ENCODE assay signal across 2 cellular contexts in the genomic region with DNA sequence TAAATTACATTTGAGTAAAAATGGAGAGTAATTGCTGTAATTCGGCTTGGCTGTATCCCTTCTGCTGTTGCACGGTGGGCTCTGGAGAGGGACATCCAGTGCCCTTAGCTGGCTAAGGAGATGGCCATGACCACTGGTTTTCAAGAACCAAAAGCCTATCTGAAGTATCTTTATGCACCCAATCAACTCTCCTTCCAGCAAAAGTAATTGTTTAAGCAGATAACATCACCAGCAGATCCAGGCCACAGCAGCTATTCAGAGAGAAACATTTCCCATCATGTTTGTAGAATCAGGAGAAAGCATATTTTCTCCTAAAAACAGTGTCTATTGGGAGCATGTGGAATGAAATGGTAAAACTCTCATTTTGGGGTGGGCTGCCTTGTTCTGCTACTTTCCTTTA.
TF ChIP-seq lines count a peak whose summit lies in the region.

No MANE protein-coding gene starts in this region.

TF ChIP-seq in SK-N-SH treated with all-trans-retinoic acid at 6 μM for 48 hours, 23 proteins besides CTCF, POLR2A, EP300 and RAD21 (continued from another document):
- no peak for TF ChIP-seq TSHZ2 (CRISPR knock-in tag; IDR thresholded peaks at IDR 0.05)
- no peak for TF ChIP-seq BACH2 (CRISPR knock-in tag; IDR thresholded peaks at IDR 0.05; ENCODE audit: borderline replicate concordance)
- no peak for TF ChIP-seq ARNTL (CRISPR knock-in tag; IDR thresholded peaks at IDR 0.05; ENCODE audit: borderline replicate concordance, low read depth)
- no peak for TF ChIP-seq GLIS3 (CRISPR knock-in tag; IDR thresholded peaks at IDR 0.05)
- TF ChIP-seq ZNF70 (CRISPR knock-in tag; IDR thresholded peaks at IDR 0.05): no peak
- TF ChIP-seq ZC3H10 (CRISPR knock-in tag; IDR thresholded peaks at IDR 0.05): no peak
- TF ChIP-seq ESRRG (CRISPR knock-in tag; IDR thresholded peaks at IDR 0.05): no peak
- TF ChIP-seq, protein P1, sequence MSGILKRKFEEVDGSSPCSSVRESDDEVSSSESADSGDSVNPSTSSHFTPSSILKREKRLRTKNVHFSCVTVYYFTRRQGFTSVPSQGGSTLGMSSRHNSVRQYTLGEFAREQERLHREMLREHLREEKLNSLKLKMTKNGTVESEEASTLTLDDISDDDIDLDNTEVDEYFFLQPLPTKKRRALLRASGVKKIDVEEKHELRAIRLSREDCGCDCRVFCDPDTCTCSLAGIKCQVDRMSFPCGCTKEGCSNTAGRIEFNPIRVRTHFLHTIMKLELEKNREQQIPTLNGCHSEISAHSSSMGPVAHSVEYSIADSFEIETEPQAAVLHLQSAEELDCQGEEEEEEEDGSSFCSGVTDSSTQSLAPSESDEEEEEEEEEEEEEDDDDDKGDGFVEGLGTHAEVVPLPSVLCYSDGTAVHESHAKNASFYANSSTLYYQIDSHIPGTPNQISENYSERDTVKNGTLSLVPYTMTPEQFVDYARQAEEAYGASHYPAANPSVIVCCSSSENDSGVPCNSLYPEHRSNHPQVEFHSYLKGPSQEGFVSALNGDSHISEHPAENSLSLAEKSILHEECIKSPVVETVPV (CRISPR knock-in tag; IDR thresholded peaks at IDR 0.05): no peak
- TF ChIP-seq SNAI2 (CRISPR knock-in tag; IDR thresholded peaks at IDR 0.05): no peak
- TF ChIP-seq POU6F1 (CRISPR knock-in tag; IDR thresholded peaks at IDR 0.05; ENCODE audit: borderline replicate concordance, low read depth): no peak
- TF ChIP-seq ZFP3 (CRISPR knock-in tag; IDR thresholded peaks at IDR 0.05): no peak
- TF ChIP-seq, protein P2, sequence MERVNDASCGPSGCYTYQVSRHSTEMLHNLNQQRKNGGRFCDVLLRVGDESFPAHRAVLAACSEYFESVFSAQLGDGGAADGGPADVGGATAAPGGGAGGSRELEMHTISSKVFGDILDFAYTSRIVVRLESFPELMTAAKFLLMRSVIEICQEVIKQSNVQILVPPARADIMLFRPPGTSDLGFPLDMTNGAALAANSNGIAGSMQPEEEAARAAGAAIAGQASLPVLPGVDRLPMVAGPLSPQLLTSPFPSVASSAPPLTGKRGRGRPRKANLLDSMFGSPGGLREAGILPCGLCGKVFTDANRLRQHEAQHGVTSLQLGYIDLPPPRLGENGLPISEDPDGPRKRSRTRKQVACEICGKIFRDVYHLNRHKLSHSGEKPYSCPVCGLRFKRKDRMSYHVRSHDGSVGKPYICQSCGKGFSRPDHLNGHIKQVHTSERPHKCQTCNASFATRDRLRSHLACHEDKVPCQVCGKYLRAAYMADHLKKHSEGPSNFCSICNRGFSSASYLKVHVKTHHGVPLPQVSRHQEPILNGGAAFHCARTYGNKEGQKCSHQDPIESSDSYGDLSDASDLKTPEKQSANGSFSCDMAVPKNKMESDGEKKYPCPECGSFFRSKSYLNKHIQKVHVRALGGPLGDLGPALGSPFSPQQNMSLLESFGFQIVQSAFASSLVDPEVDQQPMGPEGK (CRISPR knock-in tag; IDR thresholded peaks at IDR 0.05; ENCODE audit: borderline replicate concordance): no peak
- TF ChIP-seq RARB (CRISPR knock-in tag; IDR thresholded peaks at IDR 0.05): no peak
- TF ChIP-seq PPARA (CRISPR knock-in tag; IDR thresholded peaks at IDR 0.05; ENCODE audit: borderline replicate concordance): no peak
- TF ChIP-seq ZFP30 (CRISPR knock-in tag; IDR thresholded peaks at IDR 0.05): no peak

TF ChIP-seq in GM23338, 12 proteins besides CTCF, POLR2A, EP300 and RAD21 (continued from another document):
- TF ChIP-seq, protein P3, sequence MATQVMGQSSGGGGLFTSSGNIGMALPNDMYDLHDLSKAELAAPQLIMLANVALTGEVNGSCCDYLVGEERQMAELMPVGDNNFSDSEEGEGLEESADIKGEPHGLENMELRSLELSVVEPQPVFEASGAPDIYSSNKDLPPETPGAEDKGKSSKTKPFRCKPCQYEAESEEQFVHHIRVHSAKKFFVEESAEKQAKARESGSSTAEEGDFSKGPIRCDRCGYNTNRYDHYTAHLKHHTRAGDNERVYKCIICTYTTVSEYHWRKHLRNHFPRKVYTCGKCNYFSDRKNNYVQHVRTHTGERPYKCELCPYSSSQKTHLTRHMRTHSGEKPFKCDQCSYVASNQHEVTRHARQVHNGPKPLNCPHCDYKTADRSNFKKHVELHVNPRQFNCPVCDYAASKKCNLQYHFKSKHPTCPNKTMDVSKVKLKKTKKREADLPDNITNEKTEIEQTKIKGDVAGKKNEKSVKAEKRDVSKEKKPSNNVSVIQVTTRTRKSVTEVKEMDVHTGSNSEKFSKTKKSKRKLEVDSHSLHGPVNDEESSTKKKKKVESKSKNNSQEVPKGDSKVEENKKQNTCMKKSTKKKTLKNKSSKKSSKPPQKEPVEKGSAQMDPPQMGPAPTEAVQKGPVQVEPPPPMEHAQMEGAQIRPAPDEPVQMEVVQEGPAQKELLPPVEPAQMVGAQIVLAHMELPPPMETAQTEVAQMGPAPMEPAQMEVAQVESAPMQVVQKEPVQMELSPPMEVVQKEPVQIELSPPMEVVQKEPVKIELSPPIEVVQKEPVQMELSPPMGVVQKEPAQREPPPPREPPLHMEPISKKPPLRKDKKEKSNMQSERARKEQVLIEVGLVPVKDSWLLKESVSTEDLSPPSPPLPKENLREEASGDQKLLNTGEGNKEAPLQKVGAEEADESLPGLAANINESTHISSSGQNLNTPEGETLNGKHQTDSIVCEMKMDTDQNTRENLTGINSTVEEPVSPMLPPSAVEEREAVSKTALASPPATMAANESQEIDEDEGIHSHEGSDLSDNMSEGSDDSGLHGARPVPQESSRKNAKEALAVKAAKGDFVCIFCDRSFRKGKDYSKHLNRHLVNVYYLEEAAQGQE (IDR thresholded peaks at IDR 0.05; ENCODE audit: unreplicated experiment): no peak
- TF ChIP-seq STAT1 (IDR thresholded peaks at IDR 0.05; ENCODE audit: unreplicated experiment): no peak
- no peak for TF ChIP-seq ZNF114 (CRISPR knock-in tag; IDR thresholded peaks at IDR 0.05)
- no peak for TF ChIP-seq NANOG (IDR thresholded peaks at IDR 0.05; ENCODE audit: borderline replicate concordance)
- TF ChIP-seq EZH2 (IDR thresholded peaks at IDR 0.05; ENCODE audit: low read depth, unreplicated experiment): no peak
- TF ChIP-seq JUNB (IDR thresholded peaks at IDR 0.05; ENCODE audit: unreplicated experiment): no peak
- no peak for TF ChIP-seq ZNF331 (CRISPR knock-in tag; IDR thresholded peaks at IDR 0.05; ENCODE audit: low read depth)
- TF ChIP-seq, protein P4, sequence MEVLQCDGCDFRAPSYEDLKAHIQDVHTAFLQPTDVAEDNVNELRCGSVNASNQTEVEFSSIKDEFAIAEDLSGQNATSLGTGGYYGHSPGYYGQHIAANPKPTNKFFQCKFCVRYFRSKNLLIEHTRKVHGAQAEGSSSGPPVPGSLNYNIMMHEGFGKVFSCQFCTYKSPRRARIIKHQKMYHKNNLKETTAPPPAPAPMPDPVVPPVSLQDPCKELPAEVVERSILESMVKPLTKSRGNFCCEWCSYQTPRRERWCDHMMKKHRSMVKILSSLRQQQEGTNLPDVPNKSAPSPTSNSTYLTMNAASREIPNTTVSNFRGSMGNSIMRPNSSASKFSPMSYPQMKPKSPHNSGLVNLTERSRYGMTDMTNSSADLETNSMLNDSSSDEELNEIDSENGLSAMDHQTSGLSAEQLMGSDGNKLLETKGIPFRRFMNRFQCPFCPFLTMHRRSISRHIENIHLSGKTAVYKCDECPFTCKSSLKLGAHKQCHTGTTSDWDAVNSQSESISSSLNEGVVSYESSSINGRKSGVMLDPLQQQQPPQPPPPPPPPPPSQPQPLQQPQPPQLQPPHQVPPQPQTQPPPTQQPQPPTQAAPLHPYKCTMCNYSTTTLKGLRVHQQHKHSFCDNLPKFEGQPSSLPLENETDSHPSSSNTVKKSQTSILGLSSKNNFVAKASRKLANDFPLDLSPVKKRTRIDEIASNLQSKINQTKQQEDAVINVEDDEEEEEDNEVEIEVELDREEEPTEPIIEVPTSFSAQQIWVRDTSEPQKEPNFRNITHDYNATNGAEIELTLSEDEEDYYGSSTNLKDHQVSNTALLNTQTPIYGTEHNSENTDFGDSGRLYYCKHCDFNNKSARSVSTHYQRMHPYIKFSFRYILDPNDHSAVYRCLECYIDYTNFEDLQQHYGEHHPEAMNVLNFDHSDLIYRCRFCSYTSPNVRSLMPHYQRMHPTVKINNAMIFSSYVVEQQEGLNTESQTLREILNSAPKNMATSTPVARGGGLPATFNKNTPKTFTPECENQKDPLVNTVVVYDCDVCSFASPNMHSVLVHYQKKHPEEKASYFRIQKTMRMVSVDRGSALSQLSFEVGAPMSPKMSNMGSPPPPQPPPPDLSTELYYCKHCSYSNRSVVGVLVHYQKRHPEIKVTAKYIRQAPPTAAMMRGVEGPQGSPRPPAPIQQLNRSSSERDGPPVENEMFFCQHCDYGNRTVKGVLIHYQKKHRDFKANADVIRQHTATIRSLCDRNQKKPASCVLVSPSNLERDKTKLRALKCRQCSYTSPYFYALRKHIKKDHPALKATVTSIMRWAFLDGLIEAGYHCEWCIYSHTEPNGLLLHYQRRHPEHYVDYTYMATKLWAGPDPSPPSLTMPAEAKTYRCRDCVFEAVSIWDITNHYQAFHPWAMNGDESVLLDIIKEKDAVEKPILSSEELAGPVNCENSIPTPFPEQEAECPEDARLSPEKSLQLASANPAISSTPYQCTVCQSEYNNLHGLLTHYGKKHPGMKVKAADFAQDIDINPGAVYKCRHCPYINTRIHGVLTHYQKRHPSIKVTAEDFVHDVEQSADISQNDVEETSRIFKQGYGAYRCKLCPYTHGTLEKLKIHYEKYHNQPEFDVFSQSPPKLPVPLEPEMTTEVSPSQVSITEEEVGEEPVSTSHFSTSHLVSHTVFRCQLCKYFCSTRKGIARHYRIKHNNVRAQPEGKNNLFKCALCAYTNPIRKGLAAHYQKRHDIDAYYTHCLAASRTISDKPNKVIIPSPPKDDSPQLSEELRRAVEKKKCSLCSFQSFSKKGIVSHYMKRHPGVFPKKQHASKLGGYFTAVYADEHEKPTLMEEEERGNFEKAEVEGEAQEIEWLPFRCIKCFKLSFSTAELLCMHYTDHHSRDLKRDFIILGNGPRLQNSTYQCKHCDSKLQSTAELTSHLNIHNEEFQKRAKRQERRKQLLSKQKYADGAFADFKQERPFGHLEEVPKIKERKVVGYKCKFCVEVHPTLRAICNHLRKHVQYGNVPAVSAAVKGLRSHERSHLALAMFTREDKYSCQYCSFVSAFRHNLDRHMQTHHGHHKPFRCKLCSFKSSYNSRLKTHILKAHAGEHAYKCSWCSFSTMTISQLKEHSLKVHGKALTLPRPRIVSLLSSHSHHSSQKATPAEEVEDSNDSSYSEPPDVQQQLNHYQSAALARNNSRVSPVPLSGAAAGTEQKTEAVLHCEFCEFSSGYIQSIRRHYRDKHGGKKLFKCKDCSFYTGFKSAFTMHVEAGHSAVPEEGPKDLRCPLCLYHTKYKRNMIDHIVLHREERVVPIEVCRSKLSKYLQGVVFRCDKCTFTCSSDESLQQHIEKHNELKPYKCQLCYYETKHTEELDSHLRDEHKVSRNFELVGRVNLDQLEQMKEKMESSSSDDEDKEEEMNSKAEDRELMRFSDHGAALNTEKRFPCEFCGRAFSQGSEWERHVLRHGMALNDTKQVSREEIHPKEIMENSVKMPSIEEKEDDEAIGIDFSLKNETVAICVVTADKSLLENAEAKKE (CRISPR knock-in tag; IDR thresholded peaks at IDR 0.05): no peak
- TF ChIP-seq EZH2phosphoT487 (IDR thresholded peaks at IDR 0.05; ENCODE audit: unreplicated experiment): no peak
